1 cellular context compared by ENCODE assay signal in the genomic region with DNA sequence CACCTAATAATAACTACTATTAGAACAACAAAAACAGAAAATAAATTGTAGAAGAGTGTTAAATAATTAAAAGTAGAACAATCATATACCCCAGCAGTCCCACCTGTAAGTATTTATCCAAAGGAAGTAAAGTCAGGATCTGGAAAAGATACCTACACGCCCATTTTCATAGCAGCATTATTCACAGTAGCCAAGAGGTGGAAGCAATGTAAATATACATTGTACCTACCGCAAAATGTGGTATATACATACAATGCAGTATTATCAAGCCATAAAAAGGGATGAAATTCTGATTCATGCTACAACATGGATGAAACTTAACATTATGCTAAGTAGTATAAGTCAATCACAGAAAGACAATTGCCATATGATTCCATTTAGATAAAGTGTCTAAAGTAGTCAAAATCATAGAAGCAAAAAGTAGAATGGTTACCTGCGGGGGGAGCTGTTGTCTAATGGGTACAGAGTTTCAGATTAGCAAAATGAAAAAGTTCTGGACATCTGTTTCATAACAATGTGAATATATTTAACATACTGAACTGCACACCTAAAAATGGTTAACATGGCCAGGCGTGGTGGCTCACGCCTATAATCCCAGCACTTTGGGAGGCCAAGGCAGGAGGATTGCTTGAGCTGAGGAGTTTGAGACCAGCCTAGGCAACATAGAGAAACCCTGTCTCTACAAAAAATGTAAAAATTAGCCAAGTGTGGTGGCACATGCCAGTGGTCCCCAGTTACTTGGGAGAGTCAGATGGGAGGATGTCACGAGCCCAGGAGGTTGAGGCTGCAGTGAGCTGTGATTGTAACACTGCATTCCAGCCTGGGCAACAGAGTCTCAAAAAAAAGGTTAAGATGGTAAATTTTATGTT.
TF ChIP-seq lines count a peak whose summit lies in the region.

No MANE protein-coding gene starts in this region.

TF ChIP-seq in GM12878, 131 proteins besides CTCF, POLR2A, EP300 and RAD21:
- TF ChIP-seq, protein P1, sequence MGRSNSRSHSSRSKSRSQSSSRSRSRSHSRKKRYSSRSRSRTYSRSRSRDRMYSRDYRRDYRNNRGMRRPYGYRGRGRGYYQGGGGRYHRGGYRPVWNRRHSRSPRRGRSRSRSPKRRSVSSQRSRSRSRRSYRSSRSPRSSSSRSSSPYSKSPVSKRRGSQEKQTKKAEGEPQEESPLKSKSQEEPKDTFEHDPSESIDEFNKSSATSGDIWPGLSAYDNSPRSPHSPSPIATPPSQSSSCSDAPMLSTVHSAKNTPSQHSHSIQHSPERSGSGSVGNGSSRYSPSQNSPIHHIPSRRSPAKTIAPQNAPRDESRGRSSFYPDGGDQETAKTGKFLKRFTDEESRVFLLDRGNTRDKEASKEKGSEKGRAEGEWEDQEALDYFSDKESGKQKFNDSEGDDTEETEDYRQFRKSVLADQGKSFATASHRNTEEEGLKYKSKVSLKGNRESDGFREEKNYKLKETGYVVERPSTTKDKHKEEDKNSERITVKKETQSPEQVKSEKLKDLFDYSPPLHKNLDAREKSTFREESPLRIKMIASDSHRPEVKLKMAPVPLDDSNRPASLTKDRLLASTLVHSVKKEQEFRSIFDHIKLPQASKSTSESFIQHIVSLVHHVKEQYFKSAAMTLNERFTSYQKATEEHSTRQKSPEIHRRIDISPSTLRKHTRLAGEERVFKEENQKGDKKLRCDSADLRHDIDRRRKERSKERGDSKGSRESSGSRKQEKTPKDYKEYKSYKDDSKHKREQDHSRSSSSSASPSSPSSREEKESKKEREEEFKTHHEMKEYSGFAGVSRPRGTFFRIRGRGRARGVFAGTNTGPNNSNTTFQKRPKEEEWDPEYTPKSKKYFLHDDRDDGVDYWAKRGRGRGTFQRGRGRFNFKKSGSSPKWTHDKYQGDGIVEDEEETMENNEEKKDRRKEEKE (IDR thresholded peaks at IDR 0.05), result no peak
- TF ChIP-seq ETV6 (conservative IDR thresholded peaks at IDR 0.05 in 1 of 2, IDR thresholded peaks at IDR 0.05 in 1 of 2; ENCODE audit: borderline replicate concordance in 1 of 2, low read depth in 1 of 2) (no peak), BHLHE40 (IDR thresholded peaks at IDR 0.05; ENCODE audit: borderline replicate concordance in 1 of 2, low read depth in 2 of 2, low read length in 1 of 2) (peak in 1 of 2 experiments; percentile 47; a peak in 1 of 4 replicates), TCF7 (IDR thresholded peaks at IDR 0.05; ENCODE audit: borderline replicate concordance) (no peak), ATF7 (IDR thresholded peaks at IDR 0.05; ENCODE audit: low read depth) (0 out of 2 replicates have a peak, but pooled peaks have one; percentile 21), PML (IDR thresholded peaks at IDR 0.05; ENCODE audit: low read length) (no peak), TAF1 (IDR thresholded peaks at IDR 0.05; ENCODE audit: borderline replicate concordance, low read depth, low read length) (no peak), STAT3 (IDR thresholded peaks at IDR 0.05; ENCODE audit: low read depth, low read length) (no peak), RUNX3 (IDR thresholded peaks at IDR 0.05; ENCODE audit: low read length) (peak; percentile 24; the same call in 1 of the 2 replicates), ZNF24 (IDR thresholded peaks at IDR 0.05) (peak; percentile 35; the same call in 1 of the 2 replicates), FOXM1 (IDR thresholded peaks at IDR 0.05; ENCODE audit: low read depth, low read length) (0 out of 2 replicates have a peak, but pooled peaks have one; percentile 23), DPF2 (IDR thresholded peaks at IDR 0.05) (no peak), SMARCA5 (IDR thresholded peaks at IDR 0.05) (peak; percentile 76), SMC3 (IDR thresholded peaks at IDR 0.05; ENCODE audit: borderline replicate concordance, low read length) (peak; percentile 84; the same call in 1 of the 2 replicates), RELA (IDR thresholded peaks at IDR 0.05; ENCODE audit: borderline replicate concordance, partially characterized antibody) (peak; percentile 21)
- TF ChIP-seq, protein P2, sequence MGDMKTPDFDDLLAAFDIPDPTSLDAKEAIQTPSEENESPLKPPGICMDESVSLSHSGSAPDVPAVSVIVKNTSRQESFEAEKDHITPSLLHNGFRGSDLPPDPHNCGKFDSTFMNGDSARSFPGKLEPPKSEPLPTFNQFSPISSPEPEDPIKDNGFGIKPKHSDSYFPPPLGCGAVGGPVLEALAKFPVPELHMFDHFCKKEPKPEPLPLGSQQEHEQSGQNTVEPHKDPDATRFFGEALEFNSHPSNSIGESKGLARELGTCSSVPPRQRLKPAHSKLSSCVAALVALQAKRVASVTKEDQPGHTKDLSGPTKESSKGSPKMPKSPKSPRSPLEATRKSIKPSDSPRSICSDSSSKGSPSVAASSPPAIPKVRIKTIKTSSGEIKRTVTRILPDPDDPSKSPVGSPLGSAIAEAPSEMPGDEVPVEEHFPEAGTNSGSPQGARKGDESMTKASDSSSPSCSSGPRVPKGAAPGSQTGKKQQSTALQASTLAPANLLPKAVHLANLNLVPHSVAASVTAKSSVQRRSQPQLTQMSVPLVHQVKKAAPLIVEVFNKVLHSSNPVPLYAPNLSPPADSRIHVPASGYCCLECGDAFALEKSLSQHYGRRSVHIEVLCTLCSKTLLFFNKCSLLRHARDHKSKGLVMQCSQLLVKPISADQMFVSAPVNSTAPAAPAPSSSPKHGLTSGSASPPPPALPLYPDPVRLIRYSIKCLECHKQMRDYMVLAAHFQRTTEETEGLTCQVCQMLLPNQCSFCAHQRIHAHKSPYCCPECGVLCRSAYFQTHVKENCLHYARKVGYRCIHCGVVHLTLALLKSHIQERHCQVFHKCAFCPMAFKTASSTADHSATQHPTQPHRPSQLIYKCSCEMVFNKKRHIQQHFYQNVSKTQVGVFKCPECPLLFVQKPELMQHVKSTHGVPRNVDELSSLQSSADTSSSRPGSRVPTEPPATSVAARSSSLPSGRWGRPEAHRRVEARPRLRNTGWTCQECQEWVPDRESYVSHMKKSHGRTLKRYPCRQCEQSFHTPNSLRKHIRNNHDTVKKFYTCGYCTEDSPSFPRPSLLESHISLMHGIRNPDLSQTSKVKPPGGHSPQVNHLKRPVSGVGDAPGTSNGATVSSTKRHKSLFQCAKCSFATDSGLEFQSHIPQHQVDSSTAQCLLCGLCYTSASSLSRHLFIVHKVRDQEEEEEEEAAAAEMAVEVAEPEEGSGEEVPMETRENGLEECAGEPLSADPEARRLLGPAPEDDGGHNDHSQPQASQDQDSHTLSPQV (IDR thresholded peaks at IDR 0.05), result 0 out of 2 replicates have a peak, but pooled peaks have one; percentile 36
- TF ChIP-seq, protein P3, sequence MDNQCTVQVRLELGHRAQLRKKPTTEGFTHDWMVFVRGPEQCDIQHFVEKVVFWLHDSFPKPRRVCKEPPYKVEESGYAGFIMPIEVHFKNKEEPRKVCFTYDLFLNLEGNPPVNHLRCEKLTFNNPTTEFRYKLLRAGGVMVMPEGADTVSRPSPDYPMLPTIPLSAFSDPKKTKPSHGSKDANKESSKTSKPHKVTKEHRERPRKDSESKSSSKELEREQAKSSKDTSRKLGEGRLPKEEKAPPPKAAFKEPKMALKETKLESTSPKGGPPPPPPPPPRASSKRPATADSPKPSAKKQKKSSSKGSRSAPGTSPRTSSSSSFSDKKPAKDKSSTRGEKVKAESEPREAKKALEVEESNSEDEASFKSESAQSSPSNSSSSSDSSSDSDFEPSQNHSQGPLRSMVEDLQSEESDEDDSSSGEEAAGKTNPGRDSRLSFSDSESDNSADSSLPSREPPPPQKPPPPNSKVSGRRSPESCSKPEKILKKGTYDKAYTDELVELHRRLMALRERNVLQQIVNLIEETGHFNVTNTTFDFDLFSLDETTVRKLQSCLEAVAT (IDR thresholded peaks at IDR 0.05), result peak; percentile 47; the same call in 1 of the 2 replicates
- TF ChIP-seq, protein P4, sequence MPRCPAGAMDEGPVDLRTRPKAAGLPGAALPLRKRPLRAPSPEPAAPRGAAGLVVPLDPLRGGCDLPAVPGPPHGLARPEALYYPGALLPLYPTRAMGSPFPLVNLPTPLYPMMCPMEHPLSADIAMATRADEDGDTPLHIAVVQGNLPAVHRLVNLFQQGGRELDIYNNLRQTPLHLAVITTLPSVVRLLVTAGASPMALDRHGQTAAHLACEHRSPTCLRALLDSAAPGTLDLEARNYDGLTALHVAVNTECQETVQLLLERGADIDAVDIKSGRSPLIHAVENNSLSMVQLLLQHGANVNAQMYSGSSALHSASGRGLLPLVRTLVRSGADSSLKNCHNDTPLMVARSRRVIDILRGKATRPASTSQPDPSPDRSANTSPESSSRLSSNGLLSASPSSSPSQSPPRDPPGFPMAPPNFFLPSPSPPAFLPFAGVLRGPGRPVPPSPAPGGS (IDR thresholded peaks at IDR 0.05; ENCODE audit: borderline replicate concordance, insufficient read depth, low read depth, low read length, poor library complexity, severe bottlenecking), result no peak
- TF ChIP-seq, protein P5, sequence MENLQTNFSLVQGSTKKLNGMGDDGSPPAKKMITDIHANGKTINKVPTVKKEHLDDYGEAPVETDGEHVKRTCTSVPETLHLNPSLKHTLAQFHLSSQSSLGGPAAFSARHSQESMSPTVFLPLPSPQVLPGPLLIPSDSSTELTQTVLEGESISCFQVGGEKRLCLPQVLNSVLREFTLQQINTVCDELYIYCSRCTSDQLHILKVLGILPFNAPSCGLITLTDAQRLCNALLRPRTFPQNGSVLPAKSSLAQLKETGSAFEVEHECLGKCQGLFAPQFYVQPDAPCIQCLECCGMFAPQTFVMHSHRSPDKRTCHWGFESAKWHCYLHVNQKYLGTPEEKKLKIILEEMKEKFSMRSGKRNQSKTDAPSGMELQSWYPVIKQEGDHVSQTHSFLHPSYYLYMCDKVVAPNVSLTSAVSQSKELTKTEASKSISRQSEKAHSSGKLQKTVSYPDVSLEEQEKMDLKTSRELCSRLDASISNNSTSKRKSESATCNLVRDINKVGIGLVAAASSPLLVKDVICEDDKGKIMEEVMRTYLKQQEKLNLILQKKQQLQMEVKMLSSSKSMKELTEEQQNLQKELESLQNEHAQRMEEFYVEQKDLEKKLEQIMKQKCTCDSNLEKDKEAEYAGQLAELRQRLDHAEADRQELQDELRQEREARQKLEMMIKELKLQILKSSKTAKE (IDR thresholded peaks at IDR 0.05; ENCODE audit: low read depth, poor library complexity, severe bottlenecking), result peak; percentile 24
